28 cellular contexts compared by ENCODE assay signal in genomic region chr17:77313831-77314230, GRCh38.
A peak's percentile ranks its signal among the peaks of the same experiment; 100 is the strongest.
DNase-seq lines count a peak whose midpoint lies in the region; ATAC-seq, FAIRE-seq and TF ChIP-seq lines count a peak whose summit lies in the region.
"Had no signal": no experiment of that assay in that cellular context is flagged by ENCODE, and none has a peak within 500 bp of the region (broad histone marks: within the 10 kb centered on the region; RNA-seq: fewer than 3 reads in every experiment).

No MANE protein-coding gene starts in this region.

- no TSS peak for BruUV-seq in HepG2 (replicated peaks; lab: Mats Ljungman, UMichigan)

- H2AFZ ChIP-seq in HepG2 (ENCODE audit: low read length): no peak overlapping the region

- DNase-seq in A549 (ENCODE audit: low read depth in 1 of 2, low spot score in 1 of 2) (no peak), HepG2 (ENCODE audit: low spot score) (no peak), sigmoid colon (peak; percentile 50), GM19239 (ENCODE audit: insufficient read length, low spot score) (no peak), NCI-H1436 treated with DMSO at 0.1 percent for 48 hours (lab: John Stamatoyannopoulos, UW) (no peak)
- DNase-seq: activated CD4-positive, alpha-beta T cell treated with anti-CD3 and anti-CD28 coated beads, Interleukin-2, amount 50 U/mL, for 4 hours; activated CD8-positive, alpha-beta memory T cell treated with anti-CD3 and anti-CD28 coated beads, Interleukin-2, amount 50 U/mL, for 48 hours; activated effector memory CD4-positive, alpha-beta T cell treated with Interleukin-2 at 50 U/mL for 16 hours; activated naive CD8-positive, alpha-beta T cell treated with anti-CD3 and anti-CD28 coated beads, Interleukin-2, amount 50 U/mL, for 24 hours; CD4-positive, CD25-positive, alpha-beta regulatory T cell; DMS153; mesendoderm; NCI-H1105 treated with DMSO at 0.1 percent for 48 hours; NK-92 treated with Interleukin-12 subunit alpha and Interleukin-12 subunit beta, amount 100 ng/mL, for 24 hours; stimulated activated CD4-positive, alpha-beta T cell treated with anti-CD3 and anti-CD28 coated beads, Interleukin-12 subunit alpha, Interleukin-12 subunit beta, amount 100 ng/mL, for 4 hours; stimulated activated CD4-positive, alpha-beta T cell treated with anti-CD3 and anti-CD28 coated beads, Interleukin-4, amount 100 ng/mL, for 4 hours; stimulated activated naive CD8-positive, alpha-beta T cell treated with anti-CD3 and anti-CD28 coated beads, Interleukin-15, amount 100 ng/mL, for 72 hours had no signal

- no peak overlapping the region for H3K9ac ChIP-seq in HepG2 (ENCODE audit: insufficient read depth, low read depth, low read length)

- ATAC-seq in A549 (no peak), HepG2 (no peak), HG03097 (IDR thresholded peaks at IDR 0.05; ENCODE audit: low FRiP score, unreplicated experiment) (no peak), GM18519 (IDR thresholded peaks at IDR 0.05; ENCODE audit: low FRiP score, unreplicated experiment) (no peak)
- ATAC-seq: activated naive CD8-positive, alpha-beta T cell treated with anti-CD3 and anti-CD28 coated beads, Interleukin-2, amount 50 U/mL, for 24 hours; psoas muscle; stimulated activated naive CD8-positive, alpha-beta T cell treated with anti-CD3 and anti-CD28 coated beads, Interleukin-15, amount 100 ng/mL, for 72 hours; upper lobe of right lung had no signal

- TF ChIP-seq POLR2A in A549 (IDR thresholded peaks at IDR 0.05; ENCODE audit: low read length) (no peak), HepG2 (IDR thresholded peaks at IDR 0.05; ENCODE audit: insufficient read depth in 1 of 2, low read depth in 2 of 2, low read length in 2 of 2) (no peak), sigmoid colon (IDR thresholded peaks at IDR 0.05) (no peak)

- WGBS in A549 (ENCODE audit: missing lambda C conversion rate): 95% methylated on average over 7 of the region's 7 CpGs
- 95% methylated on average over 7 of the region's 7 CpGs for WGBS in HepG2 (ENCODE audit: low lambda C conversion rate)
- WGBS in sigmoid colon, 2 donors: 58 to 85% methylated on average over 7 of the region's 7 CpGs

- TF ChIP-seq EP300 in A549 (IDR thresholded peaks at IDR 0.05) (no peak), HepG2 (IDR thresholded peaks at IDR 0.05; ENCODE audit: low read depth in 2 of 2, low read length in 2 of 2) (no peak), HepG2 (CRISPR knock-in tag; IDR thresholded peaks at IDR 0.05; ENCODE audit: borderline replicate concordance) (no peak), sigmoid colon (IDR thresholded peaks at IDR 0.05) (no peak)

- POLR2A ChIA-PET in A549 (lab: Yijun Ruan, JAX): interaction anchor here (0.6 to 0.7 kb wide), 2 partner anchors 19 to 38 kb away, joined by 3 to 4 read pairs; no protein-coding TSS in a partner anchor
- POLR2A ChIA-PET in HepG2 (lab: Yijun Ruan, JAX): interaction anchor here (0.8 to 2.5 kb wide), 8 partner anchors 9 to 137 kb away, joined by 3 to 27 read pairs (median 5); no protein-coding TSS in a partner anchor

- H3K4me3 ChIP-seq in A549 (no peak overlapping the region), HepG2 (replicated peaks in 1 of 3; ENCODE audit: insufficient read depth in 1 of 3, low read depth in 2 of 3, low read length in 3 of 3) (no peak overlapping the region), sigmoid colon (no peak overlapping the region)
- H3K4me3 ChIP-seq: psoas muscle, SK-N-MC, upper lobe of right lung had no signal

- H3K79me2 ChIP-seq in HepG2 (ENCODE audit: insufficient read depth, low read length): peaks cover 78% of the 10 kb centered on the region

- FAIRE-seq in A549 (lab: Jason Lieb, UNC) (no peak), HepG2 (lab: Jason Lieb, UNC) (no peak), GM19239 (lab: Jason Lieb, UNC) (no peak)
- FAIRE-seq: bronchial epithelial cell, endometrium, H54, RCC 7860 had no signal

- H3K36me3 ChIP-seq in HepG2 (replicated peaks in 1 of 2; ENCODE audit: control insufficient read depth in 1 of 2, insufficient read depth in 2 of 2, low read length in 2 of 2) (peaks cover 37 to 74% of the 10 kb centered on the region in 2 experiments), sigmoid colon (no peaks in the 10 kb centered on the region)
- H3K36me3 ChIP-seq: upper lobe of right lung had no signal

- H3K4me1 ChIP-seq in A549 (peaks cover 51% of the 10 kb centered on the region), HepG2 (ENCODE audit: insufficient read depth, low read length) (peaks cover 55% of the 10 kb centered on the region), sigmoid colon (peaks cover 0 to 66% (median 54%) of the 10 kb centered on the region in 4 donors)

- in situ Hi-C loops in HepG2 (cut with HindIII; ENCODE audit: extremely low pct_ligation_motif_present, low pct_unique_long_range_greater_than_20kb): no loop called here

- H4K20me1 ChIP-seq in HepG2 (ENCODE audit: insufficient read depth, low read length): peaks cover 63% of the 10 kb centered on the region; the same call in 1 of the 2 replicates

- peak overlapping the region in 1 of 2 experiments; percentile 26; a peak in 1 of 6 replicates for H3K27ac ChIP-seq in A549
- peak overlapping the region; percentile 62 for H3K27ac ChIP-seq in VCaP
- peak overlapping the region; percentile 50 for H3K27ac ChIP-seq in HepG2 (ENCODE audit: extremely low read length, insufficient read depth, low read length)
- peak overlapping the region; percentile 34 to 92 (median 76) for H3K27ac ChIP-seq in sigmoid colon
- H3K27ac ChIP-seq: HL-60, psoas muscle, SK-N-MC, upper lobe of right lung had no signal

- no peak for TF ChIP-seq CTCF in A549 (IDR thresholded peaks at IDR 0.05)
- TF ChIP-seq CTCF in VCaP (conservative IDR thresholded peaks at IDR 0.05): no peak
- TF ChIP-seq CTCF in HepG2 (CRISPR knock-in tag; IDR thresholded peaks at IDR 0.05): no peak
- no peak for TF ChIP-seq CTCF in sigmoid colon (IDR thresholded peaks at IDR 0.05)

- H3K27me3 ChIP-seq in HepG2 (ENCODE audit: control insufficient read depth in 1 of 2, insufficient read depth in 2 of 2, low read length in 2 of 2) (no peaks in the 10 kb centered on the region), sigmoid colon (no peaks in the 10 kb centered on the region)
- H3K27me3 ChIP-seq: upper lobe of right lung had no signal

- TF ChIP-seq RAD21 in A549 (conservative IDR thresholded peaks at IDR 0.05 in 1 of 2, IDR thresholded peaks at IDR 0.05 in 1 of 2) (no peak), HepG2 (CRISPR knock-in tag; IDR thresholded peaks at IDR 0.05) (no peak)

- CTCF ChIA-PET in A549 (lab: Yijun Ruan, JAX): interaction anchor here (1.0 to 2.8 kb wide), 5 partner anchors 9 to 132 kb away, joined by 3 to 12 read pairs (median 4); no protein-coding TSS in a partner anchor
- CTCF ChIA-PET in HepG2 (lab: Yijun Ruan, JAX; ENCODE audit: low intra/inter-chr PET ratio, low total read pairs): no interaction called here

- H3K9me3 ChIP-seq in A549 (no peaks in the 10 kb centered on the region), HepG2 (ENCODE audit: low read length) (no peaks in the 10 kb centered on the region), sigmoid colon (no peaks in the 10 kb centered on the region)
- H3K9me3 ChIP-seq: psoas muscle, upper lobe of right lung had no signal

- H3K4me2 ChIP-seq in A549: no peak overlapping the region
- H3K4me2 ChIP-seq in HepG2 (ENCODE audit: low read depth, low read length): no peak overlapping the region; the same call in 1 of the 2 replicates

- intact Hi-C loops in HepG2 (cut with micrococcal nuclease; ENCODE audit: unreplicated experiment) (no loop called here), sigmoid colon (cut with DNase I) (no loop called here)

TF ChIP-seq in A549, 52 proteins besides CTCF, POLR2A, EP300 and RAD21:
- no peak for TF ChIP-seq ESRRA (IDR thresholded peaks at IDR 0.05; ENCODE audit: borderline replicate concordance, low read length)
- TF ChIP-seq NFE2L2 (conservative IDR thresholded peaks at IDR 0.05; ENCODE audit: low read length): peak; percentile 56; the same call in 1 of the 2 replicates

TF ChIP-seq in HepG2, 621 proteins besides CTCF, POLR2A, EP300 and RAD21:
- TF ChIP-seq NFE2L2 (IDR thresholded peaks at IDR 0.05; ENCODE audit: low read length) (0 out of 2 replicates have a peak, but pooled peaks have one; percentile 31), KDM5B (CRISPR knock-in tag; IDR thresholded peaks at IDR 0.05; ENCODE audit: borderline replicate concordance) (no peak)

Comparison
In these comparisons a context has a peak if more than half of its experiments do, and no peak if none do; other contexts are left out.
1. Of the 38 proteins assayed by ChIP-seq in both HepG2 and A549: peak only in HepG2: none; only in A549: none; in both: NFE2L2; in neither: 37.